ENCODE assay signal across 7 cellular contexts in the genomic region with DNA sequence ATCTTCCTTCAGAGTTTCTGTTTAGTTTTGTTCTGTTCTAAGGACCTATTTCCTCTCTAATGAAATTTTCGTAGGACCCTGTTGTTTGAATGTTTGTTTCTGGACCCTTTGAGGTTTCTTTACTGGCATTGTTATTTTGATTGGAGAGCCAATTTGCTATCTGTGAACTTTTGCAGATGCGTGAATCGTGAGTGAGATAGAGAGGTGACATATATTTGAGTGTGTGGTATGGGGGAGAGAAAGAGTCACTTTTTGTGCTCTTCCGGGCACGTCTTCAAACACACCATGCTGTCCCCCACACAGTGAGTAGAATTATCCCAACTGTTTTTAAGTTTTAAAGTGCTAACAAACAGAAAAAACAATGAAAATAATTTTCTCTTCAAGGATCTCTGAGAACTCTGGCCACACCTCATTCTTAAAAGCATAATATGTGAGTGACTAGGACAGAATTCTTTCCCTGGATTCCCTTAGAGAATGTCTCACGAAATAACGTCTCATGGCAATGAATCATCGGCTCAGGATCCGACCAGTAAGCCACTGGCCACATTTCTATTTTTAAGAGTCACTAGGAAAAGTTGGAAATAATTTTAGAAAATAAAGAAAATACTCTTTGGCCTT.
DNase-seq lines count a peak whose midpoint lies in the region; ATAC-seq, FAIRE-seq and TF ChIP-seq lines count a peak whose summit lies in the region.

No MANE protein-coding gene starts in this region.

- H2BK20ac ChIP-seq in H1 (ENCODE audit: low read length) = no peak overlapping the region

- H3K27ac ChIP-seq in RWPE2 (ENCODE audit: poor library complexity, severe bottlenecking) (peak overlapping the region; percentile 100), H1 (ENCODE audit: low read depth, low read length) (no peak overlapping the region; the same call in 1 of the 2 replicates)

- H3K9ac ChIP-seq in H1 (replicated peaks in 1 of 4; ENCODE audit: extremely low read depth in 1 of 4, low read depth in 3 of 4, low read length in 3 of 4) = no peak overlapping the region

- TF ChIP-seq CTCF in RWPE2 (IDR thresholded peaks at IDR 0.05; ENCODE audit: poor library complexity, severe bottlenecking) (peak; percentile 32), H1 (IDR thresholded peaks at IDR 0.05; ENCODE audit: control extremely low read depth in 1 of 3, insufficient read depth in 1 of 3, low read depth in 1 of 3, low read length in 3 of 3) (no peak)

- H3K9me3 Mint-ChIP-seq in naive B cell = peaks cover 0 to 4% (median 2%) of the 10 kb centered on the region in 7 donors

- peak overlapping the region; percentile 20; the same call in 1 of the 2 replicates for H2BK12ac ChIP-seq in H1 (ENCODE audit: low read depth, low read length)

- H3K4me1 Mint-ChIP-seq in naive B cell = peaks cover 58 to 78% (median 63%) of the 10 kb centered on the region in 3 donors

- H3K18ac ChIP-seq in H1 (ENCODE audit: extremely low read depth, low read length) = peak overlapping the region; percentile 84; the same call in 1 of the 2 replicates

- H4K20me1 ChIP-seq in H1 (replicated peaks in 1 of 2; ENCODE audit: control insufficient read depth in 1 of 2, insufficient read depth in 2 of 2, low read length in 2 of 2) = no peaks in the 10 kb centered on the region

- no peak for DNase-seq in RWPE2 (ENCODE audit: low spot score)
- DNase-seq in H1 (ENCODE audit: low read depth in 1 of 2, low spot score in 2 of 2) = no peak
- DNase-seq in naive B cell = no peak
- DNase-seq in DMS79 (lab: John Stamatoyannopoulos, UW) = no peak
- DNase-seq in stimulated activated CD4-positive, alpha-beta T cell treated with anti-CD3 and anti-CD28 coated beads, Interleukin-4, amount 100 ng/mL, for 24 hours = no peak

- H3K4me3 ChIP-seq in RWPE2 (ENCODE audit: severe bottlenecking) (peak overlapping the region; percentile 2), H1 (ENCODE audit: extremely low read depth in 1 of 4, insufficient read depth in 2 of 4, low read depth in 3 of 4, low read length in 4 of 4) (peak overlapping the region in 1 of 4 experiments; percentile 20; a peak in 1 of 8 replicates)

- ATAC-seq in GM19463 (IDR thresholded peaks at IDR 0.05; ENCODE audit: unreplicated experiment) (peak; percentile 32), RWPE2 (ENCODE audit: low read depth) (peak; percentile 86), naive B cell (ENCODE audit: low read depth in 2 of 2) (no peak), HG03442 (IDR thresholded peaks at IDR 0.05; ENCODE audit: unreplicated experiment) (no peak)

- no peaks in the 10 kb centered on the region for H3K27me3 Mint-ChIP-seq in naive B cell

- H3K79me2 ChIP-seq in H1 (ENCODE audit: control insufficient read depth in 1 of 2, insufficient read depth in 2 of 2, low read length in 2 of 2) = no peaks in the 10 kb centered on the region

- POLR2A ChIA-PET in H1 (lab: Charles Lee; ENCODE audit: partially characterized antibody) = no interaction called here

- H3K9me3 ChIP-seq in RWPE2 (ENCODE audit: severe bottlenecking) (no peaks in the 10 kb centered on the region), H1 (ENCODE audit: insufficient read depth in 2 of 2, low read depth in 1 of 2, low read length in 1 of 2) (no peaks in the 10 kb centered on the region)

- no peak for TF ChIP-seq RAD21 in H1 (IDR thresholded peaks at IDR 0.05 in 1 of 2, conservative IDR thresholded peaks at IDR 0.05 in 1 of 2; ENCODE audit: low read depth in 2 of 2, low read length in 2 of 2)

- no peak overlapping the region for H4K8ac ChIP-seq in H1 (ENCODE audit: extremely low read depth, insufficient read depth, low read length)

- no peak overlapping the region for H3K4ac ChIP-seq in H1 (replicated peaks; ENCODE audit: insufficient read length, low read depth, low read length)

- H2AFZ ChIP-seq in H1 (ENCODE audit: low read length) = peak overlapping the region; percentile 55; the same call in 1 of the 2 replicates

- no peak overlapping the region for H3K14ac ChIP-seq in H1 (ENCODE audit: insufficient read length)

- no peak overlapping the region for H2AK5ac ChIP-seq in H1 (ENCODE audit: low read depth, low read length)

- H3K27ac Mint-ChIP-seq in naive B cell = peak overlapping the region; percentile 92 to 98 (median 97)

- no peak for FAIRE-seq in H1 (lab: Jason Lieb, UNC)

- no peaks in the 10 kb centered on the region for H3K79me1 ChIP-seq in H1 (ENCODE audit: low read depth, low read length)

- TF ChIP-seq POLR2A in H1 (IDR thresholded peaks at IDR 0.05; ENCODE audit: control extremely low read depth in 1 of 2, low read depth in 2 of 2, low read length in 2 of 2) = no peak

- 61% methylated on average over 9 of the region's 9 CpGs; no CpG with 5 or more reads in 1 of the 2 experiments for WGBS in H1 (ENCODE audit: extremely low coverage in 1 of 2, insufficient coverage in 1 of 2, insufficient read length in 1 of 2, insufficient replicate concordance in 2 of 2, low coverage in 1 of 2, low lambda C conversion rate in 2 of 2, missing lambda C conversion rate in 1 of 2), 2 experiments

- H2BK15ac ChIP-seq in H1 (ENCODE audit: low read length) = no peak overlapping the region

- CTCF ChIA-PET in H1 (lab: Charles Lee; ENCODE audit: partially characterized antibody) = interaction anchor here (1.3 kb wide), 1 partner anchor 11 kb away, joined by 4 read pairs; no protein-coding TSS in a partner anchor

- H3K4me1 ChIP-seq in RWPE2 (ENCODE audit: insufficient read depth, poor library complexity, severe bottlenecking) (peaks cover 42% of the 10 kb centered on the region), H1 (replicated peaks in 1 of 4; ENCODE audit: control insufficient read depth in 3 of 4, insufficient read depth in 4 of 4, low read length in 3 of 4) (peaks cover 0 to 17% (median 6%) of the 10 kb centered on the region in 4 experiments; a peak in 3 of 7 replicates)

- H2BK5ac ChIP-seq in H1 (ENCODE audit: low read depth, low read length) = peak overlapping the region; percentile 48; the same call in 1 of the 2 replicates

- H3K27me3 ChIP-seq in RWPE2 (ENCODE audit: insufficient read depth, poor library complexity, severe bottlenecking) = no peaks in the 10 kb centered on the region
- H3K27me3 ChIP-seq in H1 (replicated peaks in 1 of 4; ENCODE audit: control insufficient read depth in 3 of 4, extremely low read depth in 1 of 4, insufficient read depth in 3 of 4, low read length in 3 of 4) = no peaks in the 10 kb centered on the region

- peak overlapping the region; percentile 45 for H2BK120ac ChIP-seq in H1 (replicated peaks; ENCODE audit: low read depth, low read length)

- H3K4me2 ChIP-seq in H1 (ENCODE audit: insufficient read depth in 1 of 2, low read depth in 2 of 2, low read length in 2 of 2) = peak overlapping the region; percentile 44 to 47

- H3K36me3 ChIP-seq in RWPE2 (ENCODE audit: low read depth) (no peaks in the 10 kb centered on the region), H1 (ENCODE audit: control insufficient read depth in 2 of 4, insufficient read depth in 4 of 4, low read length in 3 of 4) (no peaks in the 10 kb centered on the region)

- peak overlapping the region; percentile 75 to 89 (median 85) for H3K4me3 Mint-ChIP-seq in naive B cell

- no peak overlapping the region for H3K23ac ChIP-seq in H1 (ENCODE audit: insufficient read length)

- H3K23me2 ChIP-seq in H1 (ENCODE audit: low read depth, low read length) = no peaks in the 10 kb centered on the region

- no peak for TF ChIP-seq EP300 in H1 (IDR thresholded peaks at IDR 0.05; ENCODE audit: borderline replicate concordance in 1 of 2, low read depth in 2 of 2, low read length in 2 of 2)

- H3K36me3 Mint-ChIP-seq in naive B cell = peaks cover 0 to 5% of the 10 kb centered on the region in 2 donors

- H4K91ac ChIP-seq in H1 (replicated peaks; ENCODE audit: insufficient read length, low read length) = no peak overlapping the region

- H3K56ac ChIP-seq in H1 (replicated peaks; ENCODE audit: insufficient read length, low read depth, low read length) = no peak overlapping the region

- no peak overlapping the region for H4K5ac ChIP-seq in H1 (ENCODE audit: insufficient read length, low read depth, low read length)

TF ChIP-seq in H1, 55 proteins besides CTCF, POLR2A, EP300 and RAD21:
- TF ChIP-seq HDAC6 (IDR thresholded peaks at IDR 0.05; ENCODE audit: low read depth, low read length) (no peak), CBX8 (IDR thresholded peaks at IDR 0.05; ENCODE audit: borderline replicate concordance, low read depth, low read length) (no peak), EGR1 (IDR thresholded peaks at IDR 0.05; ENCODE audit: borderline replicate concordance, low read depth, low read length) (no peak), RBBP5 (IDR thresholded peaks at IDR 0.05; ENCODE audit: borderline replicate concordance, low read depth, low read length) (no peak), POU5F1 (IDR thresholded peaks at IDR 0.05; ENCODE audit: low read depth, low read length) (no peak), JUND (IDR thresholded peaks at IDR 0.05; ENCODE audit: low read length) (no peak), ASH2L (IDR thresholded peaks at IDR 0.05; ENCODE audit: low read length) (no peak), CBX5 (IDR thresholded peaks at IDR 0.05; ENCODE audit: low read depth, low read length) (no peak), SUZ12 (IDR thresholded peaks at IDR 0.05; ENCODE audit: low read length) (no peak)
- TF ChIP-seq, protein P1, sequence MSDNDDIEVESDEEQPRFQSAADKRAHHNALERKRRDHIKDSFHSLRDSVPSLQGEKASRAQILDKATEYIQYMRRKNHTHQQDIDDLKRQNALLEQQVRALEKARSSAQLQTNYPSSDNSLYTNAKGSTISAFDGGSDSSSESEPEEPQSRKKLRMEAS (IDR thresholded peaks at IDR 0.05) = no peak
TF ChIP-seq in H1: peak in this region for 0.

Comparison
In these comparisons a context has a peak if more than half of its experiments do, and no peak if none do; other contexts are left out.
1. ATAC-seq: peak in GM19463 (single experiment) and RWPE2 (single experiment); none in naive B cell (0 of 2) and HG03442 (single experiment).